ENCODE assay signal across 13 cellular contexts in the genomic region with DNA sequence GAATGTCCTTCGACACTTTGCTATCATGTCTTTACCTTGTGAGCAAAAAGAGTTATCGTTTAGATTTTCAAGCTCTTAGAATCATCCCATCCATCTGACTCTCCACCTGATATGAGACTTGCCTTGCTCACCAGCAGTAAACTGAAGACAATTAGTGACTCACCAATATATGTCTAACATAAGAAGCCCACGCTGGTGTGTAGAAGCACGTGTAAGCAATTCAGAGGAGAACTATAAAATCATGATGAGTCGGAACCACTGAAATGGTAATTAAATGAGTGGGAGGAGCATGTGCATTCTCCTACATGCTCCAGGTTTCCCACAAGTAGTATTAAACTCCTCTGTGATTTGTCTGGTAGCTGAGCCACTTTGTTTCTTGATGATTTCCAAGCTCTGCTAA.
"Had no signal": no experiment of that assay in that cellular context is flagged by ENCODE, and none has a peak within 500 bp of the region (broad histone marks: within the 10 kb centered on the region; RNA-seq: fewer than 3 reads in every experiment).

No MANE protein-coding gene starts in this region.

- H3K4me3 ChIP-seq: coronary artery, gastroesophageal sphincter, hepatocyte, thyroid gland had no signal

- ATAC-seq: activated naive CD8-positive, alpha-beta T cell treated with anti-CD3 and anti-CD28 coated beads, Interleukin-2, amount 50 U/mL, for 24 hours; gastroesophageal sphincter had no signal

- H3K4me1 ChIP-seq: gastroesophageal sphincter, thyroid gland had no signal

- H3K27me3 ChIP-seq: gastroesophageal sphincter, hepatocyte, thyroid gland had no signal

- H3K27ac ChIP-seq: coronary artery, gastroesophageal sphincter, hepatocyte, thyroid gland had no signal

- DNase-seq: activated CD4-positive, alpha-beta T cell treated with anti-CD3 and anti-CD28 coated beads, Interleukin-2, amount 10 ng/mL, durations not matched to agents 7 days and 5 days; activated CD4-positive, CD25-positive, alpha-beta regulatory T cell; activated CD8-positive, alpha-beta memory T cell treated with anti-CD3 and anti-CD28 coated beads for 24 hours; activated naive CD4-positive, alpha-beta T cell treated with Interleukin-2 at 50 U/mL for 16 hours; activated naive CD8-positive, alpha-beta T cell treated with anti-CD3 and anti-CD28 coated beads, Interleukin-2, amount 50 U/mL, for 24 hours; central memory CD4-positive, alpha-beta T cell; effector CD4-positive, alpha-beta T cell; kidney; stimulated activated CD4-positive, alpha-beta T cell treated with anti-CD3 and anti-CD28 coated beads, Interleukin-4, amount 100 ng/mL, for 24 hours; thyroid gland had no signal

- H3K9me3 ChIP-seq: gastroesophageal sphincter, thyroid gland had no signal

- H3K36me3 ChIP-seq: gastroesophageal sphincter, thyroid gland had no signal
